8 cellular contexts compared by ENCODE assay signal in the genomic region with DNA sequence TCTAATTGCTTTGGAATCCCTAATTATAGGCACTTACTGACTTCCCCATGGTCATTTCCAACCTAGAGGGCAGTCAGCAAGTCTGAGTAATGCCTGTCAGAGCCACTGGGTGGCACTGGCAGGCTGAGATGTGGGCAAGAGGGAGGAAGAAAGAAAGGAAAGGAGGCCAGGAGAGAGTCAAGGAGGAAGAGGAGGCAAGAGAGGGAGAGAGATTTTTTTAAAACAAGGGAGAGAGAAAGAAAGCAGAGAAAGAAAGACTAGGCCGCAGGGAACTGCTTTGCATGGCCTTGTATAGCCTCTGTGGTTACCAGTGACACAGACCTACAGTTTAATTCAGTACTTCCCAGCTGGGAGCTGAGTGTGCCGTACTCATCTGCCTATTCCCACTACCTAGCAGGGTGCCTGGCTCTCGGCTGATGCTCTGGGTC.
DNase-seq lines count a peak whose midpoint lies in the region; ATAC-seq and TF ChIP-seq lines count a peak whose summit lies in the region.

No MANE protein-coding gene starts in this region.

- H3K9me3 ChIP-seq in PC-3 (ENCODE audit: low read length) (no peaks in the 10 kb centered on the region), gastroesophageal sphincter (no peaks in the 10 kb centered on the region)

- H3K27ac ChIP-seq in PC-3 (ENCODE audit: low read length) (no peak overlapping the region), gastroesophageal sphincter (no peak overlapping the region)

- H3K36me3 ChIP-seq in PC-3 (ENCODE audit: low read depth, low read length) (no peaks in the 10 kb centered on the region), gastroesophageal sphincter (no peaks in the 10 kb centered on the region)

- H3K27me3 ChIP-seq in PC-3 (ENCODE audit: low read length), result no peaks in the 10 kb centered on the region
- no peaks in the 10 kb centered on the region for H3K27me3 ChIP-seq in gastroesophageal sphincter

- H3K36me3 Mint-ChIP-seq in osteocyte (ENCODE audit: unreplicated experiment), result no peaks in the 10 kb centered on the region

- WGBS in gastroesophageal sphincter (ENCODE audit: low coverage in 1 of 2), 2 donors, result 10 to 29% methylated on average over 2 to 3 of the region's 3 CpGs

- no peaks in the 10 kb centered on the region for H3K4me1 Mint-ChIP-seq in osteocyte (ENCODE audit: unreplicated experiment)

- no peak overlapping the region for H3K9ac ChIP-seq in PC-3 (ENCODE audit: low read length)

- no peak overlapping the region for H3K27ac Mint-ChIP-seq in osteocyte (ENCODE audit: unreplicated experiment)

- intact Hi-C loops in PC-3 (cut with micrococcal nuclease), result loop anchor here (1.0 to 5.0 kb wide), 7 partner anchors 102 to 564 kb away; no protein-coding TSS in a partner anchor

- BruUV-seq in PC-3 (replicated peaks; lab: Mats Ljungman, UMichigan), result no TSS peak

- no peak overlapping the region for H3K4me2 ChIP-seq in PC-3 (ENCODE audit: low read length)

- H3F3A ChIP-seq in PC-3 (ENCODE audit: low read length, unreplicated experiment), result no peaks in the 10 kb centered on the region

- no peak for TF ChIP-seq POLR2A in gastroesophageal sphincter (IDR thresholded peaks at IDR 0.05)

- POLR2A ChIA-PET in PC-3 (lab: Charles Lee; ENCODE audit: unreplicated experiment), result no interaction called here

- H3K4me3 Mint-ChIP-seq in osteocyte (ENCODE audit: unreplicated experiment), result no peak overlapping the region

- H4K20me1 ChIP-seq in PC-3 (ENCODE audit: low read length), result no peaks in the 10 kb centered on the region

- ATAC-seq in GM18508 (IDR thresholded peaks at IDR 0.05; ENCODE audit: insufficient read depth, unreplicated experiment) (peak; percentile 50), HG03045 (IDR thresholded peaks at IDR 0.05; ENCODE audit: unreplicated experiment) (peak; percentile 59), PC-3 (peak; percentile 86), gastroesophageal sphincter (peak; percentile 63)

- no peaks in the 10 kb centered on the region for H3K9me2 ChIP-seq in PC-3 (replicated peaks; ENCODE audit: low read length)

- DNase-seq in AG09309 (ENCODE audit: low read depth) (no peak), PC-3 (peak; percentile 98), osteocyte (ENCODE audit: extremely low spot score, unreplicated experiment) (no peak), NCI-H1694 (lab: John Stamatoyannopoulos, UW) (no peak)
- DNase-seq in activated effector memory CD4-positive, alpha-beta T cell treated with Interleukin-2 at 50 U/mL for 16 hours, result peak; percentile 24

- H3K27me3 Mint-ChIP-seq in osteocyte (ENCODE audit: unreplicated experiment), result peaks cover 3% of the 10 kb centered on the region

- no peak overlapping the region for H2AFZ ChIP-seq in PC-3 (ENCODE audit: low read length)

- TF ChIP-seq EP300 in gastroesophageal sphincter (IDR thresholded peaks at IDR 0.05), result no peak

- no peaks in the 10 kb centered on the region for H3K9me3 Mint-ChIP-seq in osteocyte (ENCODE audit: unreplicated experiment)

- TF ChIP-seq CTCF in AG09309 (IDR thresholded peaks at IDR 0.05; ENCODE audit: control insufficient read depth, insufficient read depth, low read depth, low read length, missing control alignments) (peak; percentile 96), PC-3 (conservative IDR thresholded peaks at IDR 0.05; ENCODE audit: low read depth, low read length) (peak; percentile 100), gastroesophageal sphincter (IDR thresholded peaks at IDR 0.05) (peak; percentile 57 to 87 (median 80)), osteocyte (IDR thresholded peaks at IDR 0.05) (peak; percentile 96)

- H3K4me1 ChIP-seq in PC-3 (ENCODE audit: insufficient read depth, low read length) (peaks cover 11% of the 10 kb centered on the region), gastroesophageal sphincter (no peaks in the 10 kb centered on the region)

- H3K4me3 ChIP-seq in AG09309 (ENCODE audit: control insufficient read depth, low read depth, low read length), result no peak overlapping the region
- H3K4me3 ChIP-seq in PC-3 (ENCODE audit: low read length), result no peak overlapping the region
- no peak overlapping the region for H3K4me3 ChIP-seq in gastroesophageal sphincter

- no peaks in the 10 kb centered on the region for H3K79me2 ChIP-seq in PC-3 (ENCODE audit: low read length)

- CTCF ChIA-PET in PC-3 (lab: Charles Lee), result interaction anchor here (0.7 to 1.8 kb wide), 8 partner anchors 102 to 564 kb away, joined by 3 to 19 read pairs (median 4); no protein-coding TSS in a partner anchor

Comparison
In these comparisons a context has a peak if more than half of its experiments do, and no peak if none do; other contexts are left out.
1. DNase-seq: peak in PC-3 (single experiment) and activated effector memory CD4-positive, alpha-beta T cell treated with Interleukin-2 at 50 U/mL for 16 hours (single experiment); none in AG09309 (single experiment), osteocyte (single experiment) and NCI-H1694 (single experiment).
2. Peak in every context shown above with its lines, with median percentiles within 50 percentile points of each other: CTCF ChIP-seq and ATAC-seq.